Comparison of ENCODE assay signal across 30 cellular contexts in genomic region chr1:4307468-4307845, GRCh38.
"Had no signal": no experiment of that assay in that cellular context is flagged by ENCODE, and none has a peak within 500 bp of the region (broad histone marks: within the 10 kb centered on the region; RNA-seq: fewer than 3 reads in every experiment).

No MANE protein-coding gene starts in this region.

- H3K27me3 ChIP-seq: body of pancreas, foreskin keratinocyte, gastrocnemius medialis had no signal

- H3K36me3 Mint-ChIP-seq: activated CD4-positive, alpha-beta memory T cell treated with anti-CD3 and anti-CD28 coated beads for 36 hours; activated naive CD8-positive, alpha-beta T cell had no signal

- H3K27ac ChIP-seq: body of pancreas, epithelial cell of prostate, foreskin keratinocyte, gastrocnemius medialis, heart left ventricle had no signal

- H3K27ac Mint-ChIP-seq: activated CD4-positive, alpha-beta memory T cell treated with anti-CD3 and anti-CD28 coated beads for 36 hours; activated CD4-positive, alpha-beta T cell treated with anti-CD3 and anti-CD28 coated beads for 36 hours; activated CD4-positive, alpha-beta T cell treated with anti-CD3 and anti-CD28 coated beads, Interleukin-2, amount 10 ng/mL, durations not matched to agents 24 days and 14 days; activated CD8-positive, alpha-beta memory T cell treated with anti-CD3 and anti-CD28 coated beads, Interleukin-2, amount 10 ng/mL, durations not matched to agents 7 days and 5 days; activated CD8-positive, alpha-beta T cell treated with anti-CD3 and anti-CD28 coated beads, Interleukin-2, amount 10 ng/mL, durations not matched to agents 7 days and 5 days; activated naive CD8-positive, alpha-beta T cell; activated T-helper 1 cell treated with anti-CD3 and anti-CD28 coated beads, Interleukin-12 subunit alpha, Interleukin-12 subunit beta, Interleukin-2, Interleukin-4 antibody, amounts not matched to agents 30 ng/mL and 10 ng/mL and 1 ng/mL, durations not matched to agents 14 hours and 24 hours and 36 hours; activated T-helper 2 cell treated with anti-CD3 and anti-CD28 coated beads, Interferon-gamma antibody, Interleukin-2, Interleukin-4, amounts not matched to agents 10 μg/mL and 5 μg/mL and 100 μg/mL, durations not matched to agents 14 hours and 24 hours and 36 hours had no signal

- H3K27me3 Mint-ChIP-seq: activated CD4-positive, alpha-beta T cell treated with anti-CD3 and anti-CD28 coated beads, Interleukin-2, amount 10 ng/mL, durations not matched to agents 24 days and 14 days; activated CD8-positive, alpha-beta memory T cell treated with anti-CD3 and anti-CD28 coated beads, Interleukin-2, amount 10 ng/mL, durations not matched to agents 7 days and 5 days had no signal

- H3K4me1 ChIP-seq: body of pancreas, foreskin keratinocyte, gastrocnemius medialis, heart left ventricle had no signal

- H3K36me3 ChIP-seq: gastrocnemius medialis, heart left ventricle had no signal

- DNase-seq: activated CD4-positive, alpha-beta memory T cell treated with anti-CD3 and anti-CD28 coated beads for 36 hours; activated CD4-positive, alpha-beta T cell treated with anti-CD3 and anti-CD28 coated beads for 36 hours; activated CD4-positive, alpha-beta T cell treated with anti-CD3 and anti-CD28 coated beads, Interleukin-2, amount 10 ng/mL, durations not matched to agents 24 days and 14 days; activated CD4-positive, CD25-positive, alpha-beta regulatory T cell; activated CD4-positive, CD25-positive, alpha-beta regulatory T cell treated with anti-CD3 and anti-CD28 coated beads, Interleukin-2, amount 50 U/mL, for 72 hours; activated CD8-positive, alpha-beta memory T cell treated with anti-CD3 and anti-CD28 coated beads, Interleukin-2, amount 10 ng/mL, durations not matched to agents 7 days and 5 days; activated CD8-positive, alpha-beta memory T cell treated with anti-CD3 and anti-CD28 coated beads, Interleukin-2, amount 50 U/mL, for 4 hours; activated CD8-positive, alpha-beta T cell treated with anti-CD3 and anti-CD28 coated beads, Interleukin-2, amount 10 ng/mL, durations not matched to agents 7 days and 5 days; activated gamma-delta T cell treated with Interleukin-2 at 50 U/mL for 16 hours; activated naive CD4-positive, alpha-beta T cell treated with anti-CD3 and anti-CD28 coated beads, Interleukin-2, amount 50 U/mL, for 16 hours; activated naive CD4-positive, alpha-beta T cell treated with Interleukin-2 at 50 U/mL for 16 hours; activated T-cell treated with anti-CD3 and anti-CD28 coated beads, Interleukin-2, amount 50 U/mL, for 1 hour; activated T-cell treated with anti-CD3 and anti-CD28 coated beads, Interleukin-2, amount 50 U/mL, for 48 hours; amniotic stem cell; anterior cingulate cortex; body of pancreas; central memory CD4-positive, alpha-beta T cell; cerebellar nuclear complex; cortex of kidney; effector CD8-positive, alpha-beta T cell; foreskin keratinocyte; gastrocnemius medialis; glutamatergic neuron; T-helper 2 cell had no signal

- ATAC-seq: activated CD4-positive, alpha-beta T cell treated with anti-CD3 and anti-CD28 coated beads for 36 hours; activated CD8-positive, alpha-beta memory T cell treated with anti-CD3 and anti-CD28 coated beads, Interleukin-2, amount 10 ng/mL, durations not matched to agents 7 days and 5 days; activated CD8-positive, alpha-beta T cell treated with anti-CD3 and anti-CD28 coated beads, Interleukin-2, amount 10 ng/mL, durations not matched to agents 7 days and 5 days; body of pancreas; esophagus mucosa; foreskin keratinocyte; gastrocnemius medialis had no signal

- H3K4me1 Mint-ChIP-seq: activated CD4-positive, alpha-beta T cell treated with anti-CD3 and anti-CD28 coated beads for 36 hours; activated CD4-positive, alpha-beta T cell treated with anti-CD3 and anti-CD28 coated beads, Interleukin-2, amount 10 ng/mL, durations not matched to agents 24 days and 14 days; activated CD8-positive, alpha-beta memory T cell treated with anti-CD3 and anti-CD28 coated beads, Interleukin-2, amount 10 ng/mL, durations not matched to agents 7 days and 5 days had no signal

- H3K9me3 ChIP-seq: body of pancreas, gastrocnemius medialis, heart left ventricle had no signal

- H3K4me3 ChIP-seq: body of pancreas, gastrocnemius medialis, heart left ventricle had no signal

- H3K4me3 Mint-ChIP-seq: activated CD4-positive, alpha-beta memory T cell treated with anti-CD3 and anti-CD28 coated beads for 36 hours; activated CD4-positive, alpha-beta T cell treated with anti-CD3 and anti-CD28 coated beads for 36 hours; activated CD4-positive, alpha-beta T cell treated with anti-CD3 and anti-CD28 coated beads, Interleukin-2, amount 10 ng/mL, durations not matched to agents 24 days and 14 days; activated CD8-positive, alpha-beta memory T cell treated with anti-CD3 and anti-CD28 coated beads, Interleukin-2, amount 10 ng/mL, durations not matched to agents 7 days and 5 days; activated CD8-positive, alpha-beta T cell treated with anti-CD3 and anti-CD28 coated beads, Interleukin-2, amount 10 ng/mL, durations not matched to agents 7 days and 5 days; activated naive CD8-positive, alpha-beta T cell; activated T-helper 1 cell treated with anti-CD3 and anti-CD28 coated beads, Interleukin-12 subunit alpha, Interleukin-12 subunit beta, Interleukin-2, Interleukin-4 antibody, amounts not matched to agents 30 ng/mL and 10 ng/mL and 1 ng/mL, durations not matched to agents 14 hours and 24 hours and 36 hours had no signal
